In the genomic region with DNA sequence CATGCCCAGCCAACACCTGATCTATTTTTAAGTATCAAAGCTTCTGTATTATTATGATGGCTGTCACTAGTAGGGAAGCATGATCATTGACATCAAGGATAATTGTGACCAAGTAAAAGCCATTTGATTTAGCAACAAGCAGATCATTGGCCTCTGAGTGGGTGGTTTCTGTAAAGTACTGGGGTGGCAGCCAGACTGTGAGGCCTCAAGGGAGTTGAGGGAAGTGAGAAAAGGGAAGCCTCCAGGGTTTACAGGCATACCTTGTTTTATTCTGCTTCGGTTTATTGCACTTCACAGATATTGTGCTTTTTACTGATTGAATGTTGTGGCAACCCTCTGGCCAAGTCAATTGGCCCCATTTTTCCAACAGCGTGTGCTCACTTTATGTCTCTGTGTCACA, we compare ENCODE assay signal across 10 cellular contexts.
A peak's percentile ranks its signal among the peaks of the same experiment; 100 is the strongest.
DNase-seq lines count a peak whose midpoint lies in the region; ATAC-seq and TF ChIP-seq lines count a peak whose summit lies in the region.
"Had no signal": no experiment of that assay in that cellular context is flagged by ENCODE, and none has a peak within 500 bp of the region (broad histone marks: within the 10 kb centered on the region; RNA-seq: fewer than 3 reads in every experiment).

No MANE protein-coding gene starts in this region.

- peak; percentile 38 for ATAC-seq in GM19025 (IDR thresholded peaks at IDR 0.05; ENCODE audit: low read depth, unreplicated experiment)
- peak; percentile 63 for ATAC-seq in HG02623 (IDR thresholded peaks at IDR 0.05; ENCODE audit: unreplicated experiment)
- no peak for ATAC-seq in activated T-helper 17 cell treated with anti-CD3 and anti-CD28 coated beads, Interleukin-2, amount 50 U/mL, for 72 hours (replicated peaks)
- ATAC-seq: GM23338 had no signal

- no peak overlapping the region for H3K4me3 ChIP-seq in NB4 (ENCODE audit: low read depth, low read length)
- H3K4me3 ChIP-seq: GM23338 had no signal

- no peak for TF ChIP-seq CTCF in NB4 (IDR thresholded peaks at IDR 0.05; ENCODE audit: low read depth, low read length)
- TF ChIP-seq CTCF in osteocyte (IDR thresholded peaks at IDR 0.05), result no peak

- no peaks in the 10 kb centered on the region for H3K27me3 Mint-ChIP-seq in osteocyte (ENCODE audit: unreplicated experiment)
- peaks cover 10% of the 10 kb centered on the region for H3K27me3 Mint-ChIP-seq in activated T-helper 17 cell treated with anti-CD3 and anti-CD28 coated beads, Interleukin-2, amount 50 U/mL, for 72 hours

- peak overlapping the region; percentile 79 for H3K27ac Mint-ChIP-seq in osteocyte (ENCODE audit: unreplicated experiment)
- no peak overlapping the region for H3K27ac Mint-ChIP-seq in activated T-helper 17 cell treated with anti-CD3 and anti-CD28 coated beads, Interleukin-2, amount 50 U/mL, for 72 hours
- H3K27ac Mint-ChIP-seq: activated T-cell treated with anti-CD3 and anti-CD28 coated beads, Interleukin-2, amount 50 U/mL, for 24 hours; GM23338 had no signal

- H3K36me3 Mint-ChIP-seq in osteocyte (ENCODE audit: unreplicated experiment), result no peaks in the 10 kb centered on the region
- H3K36me3 Mint-ChIP-seq in activated T-helper 17 cell treated with anti-CD3 and anti-CD28 coated beads, Interleukin-2, amount 50 U/mL, for 72 hours (ENCODE audit: low read depth), result no peaks in the 10 kb centered on the region

- H3K9me3 Mint-ChIP-seq in osteocyte (ENCODE audit: unreplicated experiment), result no peaks in the 10 kb centered on the region
- H3K9me3 Mint-ChIP-seq in activated T-helper 17 cell treated with anti-CD3 and anti-CD28 coated beads, Interleukin-2, amount 50 U/mL, for 72 hours, result no peaks in the 10 kb centered on the region
- H3K9me3 Mint-ChIP-seq: activated T-cell treated with anti-CD3 and anti-CD28 coated beads, Interleukin-2, amount 50 U/mL, for 24 hours; GM23338 had no signal

- DNase-seq in NB4 (ENCODE audit: low read depth) (peak; percentile 83), osteocyte (ENCODE audit: extremely low spot score, unreplicated experiment) (no peak), HUDEP-2 (lab: John Stamatoyannopoulos, UW; ENCODE audit: unreplicated experiment in 76 of 76) (no peak)
- no peak for DNase-seq in stimulated activated naive CD4-positive, alpha-beta T cell treated with Interleukin-2 at 50 U/mL for 16 hours (lab: John Stamatoyannopoulos, UW)
- DNase-seq: activated T-cell treated with anti-CD3 and anti-CD28 coated beads, Interleukin-2, amount 50 U/mL, for 24 hours; NCI-H526 treated with DMSO at 0.1 percent for 48 hours had no signal

- no peak overlapping the region for H3K4me3 Mint-ChIP-seq in osteocyte (ENCODE audit: unreplicated experiment)
- H3K4me3 Mint-ChIP-seq in activated T-helper 17 cell treated with anti-CD3 and anti-CD28 coated beads, Interleukin-2, amount 50 U/mL, for 72 hours, result no peak overlapping the region
- H3K4me3 Mint-ChIP-seq: activated T-cell treated with anti-CD3 and anti-CD28 coated beads, Interleukin-2, amount 50 U/mL, for 24 hours; GM23338 had no signal

- H3K4me1 Mint-ChIP-seq in osteocyte (ENCODE audit: unreplicated experiment), result peaks cover 84% of the 10 kb centered on the region
- peaks cover 27% of the 10 kb centered on the region for H3K4me1 Mint-ChIP-seq in activated T-helper 17 cell treated with anti-CD3 and anti-CD28 coated beads, Interleukin-2, amount 50 U/mL, for 72 hours

- no peak for TF ChIP-seq POLR2A in NB4 (IDR thresholded peaks at IDR 0.05; ENCODE audit: extremely low read depth, insufficient read length)
